ENCODE assay signal across 8 cellular contexts in the genomic region with DNA sequence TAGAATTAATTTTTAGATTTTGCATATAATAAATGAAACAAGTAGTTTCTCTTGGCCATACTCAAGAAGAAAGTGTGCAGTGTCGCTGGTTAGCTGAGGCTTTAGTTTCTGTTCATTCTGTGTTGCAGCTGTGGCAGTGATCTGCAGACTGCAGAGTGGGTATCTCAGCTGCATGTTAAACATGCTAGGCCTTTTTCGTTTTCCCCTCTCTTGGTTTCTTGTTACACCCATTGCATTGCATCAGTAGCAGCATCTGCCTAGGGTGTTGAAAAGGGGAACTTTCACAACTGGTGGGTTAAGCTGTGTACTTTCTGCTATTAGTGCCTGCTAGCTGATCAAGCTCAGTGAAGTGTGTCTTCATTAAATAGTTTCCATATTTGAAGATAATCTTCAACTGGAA. TPM values are rescaled to one million over a fixed set of nuclear protein-coding genes. Genes with fewer than 3 reads are reported as not detected.
DNase-seq lines count a peak whose midpoint lies in the region; ATAC-seq and TF ChIP-seq lines count a peak whose summit lies in the region.

No MANE protein-coding gene starts in this region.

- H3K27ac Mint-ChIP-seq in activated T-cell treated with anti-CD3 and anti-CD28 coated beads, Interleukin-2, amount 50 U/mL, for 72 hours: peak overlapping the region; percentile 85

- no peak for TF ChIP-seq CTCF in lower lobe of right lung (IDR thresholded peaks at IDR 0.05)

- H3K36me3 ChIP-seq in lower lobe of right lung: peaks cover 32% of the 10 kb centered on the region

- no peaks in the 10 kb centered on the region for H3K27me3 Mint-ChIP-seq in activated T-cell treated with anti-CD3 and anti-CD28 coated beads, Interleukin-2, amount 50 U/mL, for 72 hours (ENCODE audit: low read depth)

- H3K27ac ChIP-seq in lower lobe of right lung: no peak overlapping the region

- H3K27me3 ChIP-seq in lower lobe of right lung (ENCODE audit: low read depth): no peaks in the 10 kb centered on the region

- ATAC-seq in activated T-cell treated with anti-CD3 and anti-CD28 coated beads, Interleukin-2, amount 50 U/mL, for 72 hours (replicated peaks in 1 of 2): peak; percentile 94 to 97
- peak; percentile 99 for ATAC-seq in HG03045 (IDR thresholded peaks at IDR 0.05; ENCODE audit: unreplicated experiment)
- peak; percentile 69 to 83 for ATAC-seq in lower lobe of right lung

- peak overlapping the region; percentile 43 to 48 for H3K4me3 Mint-ChIP-seq in activated T-cell treated with anti-CD3 and anti-CD28 coated beads, Interleukin-2, amount 50 U/mL, for 72 hours

- H3K4me1 Mint-ChIP-seq in activated T-cell treated with anti-CD3 and anti-CD28 coated beads, Interleukin-2, amount 50 U/mL, for 72 hours (ENCODE audit: low read depth): peaks cover 47% of the 10 kb centered on the region

- no peaks in the 10 kb centered on the region for H3K9me3 ChIP-seq in lower lobe of right lung

- H3K4me3 ChIP-seq in lower lobe of right lung: no peak overlapping the region

- DNase-seq in activated T-cell treated with anti-CD3 and anti-CD28 coated beads, Interleukin-2, amount 50 U/mL, for 72 hours: peak; percentile 20 to 22
- DNase-seq in activated T-cell treated with anti-CD3 and anti-CD28 coated beads, Interleukin-2, amount 50 U/mL, for 1 hour: no peak
- peak; percentile 27 for DNase-seq in RPMI8226
- no peak for DNase-seq in lower lobe of right lung
- DNase-seq in islet precursor cell: no peak
- no peak for DNase-seq in NCI-H526 treated with DMSO at 0.1 percent for 48 hours (lab: John Stamatoyannopoulos, UW)
- DNase-seq in LoVo (ENCODE audit: low spot score): no peak

- peaks cover 1 to 20% of the 10 kb centered on the region in 2 donors for H3K36me3 Mint-ChIP-seq in activated T-cell treated with anti-CD3 and anti-CD28 coated beads, Interleukin-2, amount 50 U/mL, for 72 hours (ENCODE audit: insufficient read depth in 2 of 2)

- intact Hi-C loops in lower lobe of right lung (cut with DNase I): no loop called here

- no peaks in the 10 kb centered on the region for H3K9me3 Mint-ChIP-seq in activated T-cell treated with anti-CD3 and anti-CD28 coated beads, Interleukin-2, amount 50 U/mL, for 72 hours

- H3K4me1 ChIP-seq in lower lobe of right lung: peaks cover 28% of the 10 kb centered on the region

RNA-seq across cellular contexts. Expression of a gene that starts 51.3 kb away (rescaled TPM):
- total RNA-seq in activated T-cell treated with anti-CD3 and anti-CD28 coated beads, Interleukin-2, amount 50 U/mL, for 72 hours: 10 to 100 TPM; 63.3 to 69.3 TPM
- total RNA-seq in lower lobe of right lung: 74.2 TPM

Comparison
In these comparisons a context has a peak if more than half of its experiments do, and no peak if none do; other contexts are left out.
1. DNase-seq: peak in activated T-cell treated with anti-CD3 and anti-CD28 coated beads, Interleukin-2, amount 50 U/mL, for 72 hours (2 of 2) and RPMI8226 (single experiment); none in activated T-cell treated with anti-CD3 and anti-CD28 coated beads, Interleukin-2, amount 50 U/mL, for 1 hour (single experiment), lower lobe of right lung (single experiment), islet precursor cell (single experiment), NCI-H526 treated with DMSO at 0.1 percent for 48 hours (single experiment) and LoVo (single experiment).
2. Peak in every context shown above with its lines, with median percentiles within 50 percentile points of each other: ATAC-seq.